Comparison of ENCODE assay signal across 31 cellular contexts in genomic region chr6:107677399-107677798, GRCh38.
DNase-seq lines count a peak whose midpoint lies in the region; ATAC-seq, FAIRE-seq and TF ChIP-seq lines count a peak whose summit lies in the region.
"Had no signal": no experiment of that assay in that cellular context is flagged by ENCODE, and none has a peak within 500 bp of the region (broad histone marks: within the 10 kb centered on the region; RNA-seq: fewer than 3 reads in every experiment).

No MANE protein-coding gene starts in this region.

- H3K27me3 ChIP-seq in HepG2 (ENCODE audit: control insufficient read depth in 1 of 2, insufficient read depth in 2 of 2, low read length in 2 of 2) (peaks cover 0 to 3% of the 10 kb centered on the region in 2 experiments; a peak in 1 of 5 replicates), right lobe of liver (no peaks in the 10 kb centered on the region), K562 (ENCODE audit: control insufficient read depth in 2 of 2, insufficient read depth in 2 of 2, low read length in 2 of 2) (peaks cover 10 to 35% of the 10 kb centered on the region in 2 experiments)
- H3K27me3 ChIP-seq: BE2C; BLaER1; BLaER1 treated with 17β-estradiol and CSF1 and Interleukin-3, amounts not matched to agents 10 nM and 100 nM had no signal

- DNase-seq in HepG2 (ENCODE audit: low spot score): no peak
- DNase-seq in right lobe of liver: no peak
- no peak for DNase-seq in A549 (ENCODE audit: low read depth in 1 of 2, low spot score in 1 of 2)
- DNase-seq in K562 (ENCODE audit: extremely low read depth in 1 of 4, low spot score in 3 of 4): no peak
- DNase-seq in mesenteric fat pad (ENCODE audit: low spot score): no peak
- DNase-seq: 8988T; ACHN; AML-193; BE2C; C1 segment of cervical spinal cord; Caco-2; Calu3; CD4-positive, alpha-beta memory T cell; CD4-positive, alpha-beta T cell; CD4-positive, CD25-positive, alpha-beta regulatory T cell; CD8-positive, alpha-beta memory T cell; CD8-positive, alpha-beta T cell; COR-L47; DMS 273 treated with DMSO at 0.1 percent for 48 hours; DMS153; DMS53; DMS79; DMS79 treated with DMSO at 0.1 percent for 48 hours; DND-41; EL had no signal

- POLR2A ChIA-PET in HepG2 (lab: Yijun Ruan, JAX) (no interaction called here), A549 (lab: Yijun Ruan, JAX) (no interaction called here), K562 (lab: Yijun Ruan, JAX) (no interaction called here)

- H3K9me1 ChIP-seq in K562 (ENCODE audit: control insufficient read depth, insufficient read depth, low read length): no peaks in the 10 kb centered on the region

- no peaks in the 10 kb centered on the region for H3K36me3 ChIP-seq in HepG2 (replicated peaks in 1 of 2; ENCODE audit: control insufficient read depth in 1 of 2, insufficient read depth in 2 of 2, low read length in 2 of 2)
- H3K36me3 ChIP-seq in right lobe of liver: no peaks in the 10 kb centered on the region
- H3K36me3 ChIP-seq in K562 (ENCODE audit: control insufficient read depth, insufficient read depth, low read length): no peaks in the 10 kb centered on the region
- H3K36me3 ChIP-seq: BE2C; BLaER1; BLaER1 treated with 17β-estradiol and CSF1 and Interleukin-3, amounts not matched to agents 10 nM and 100 nM had no signal

- FAIRE-seq in HepG2 (lab: Jason Lieb, UNC): no peak
- FAIRE-seq in A549 (lab: Jason Lieb, UNC): no peak
- FAIRE-seq in K562 (lab: Jason Lieb, UNC): no peak
- FAIRE-seq: D721Med had no signal

- in situ Hi-C loops in HepG2 (cut with HindIII; ENCODE audit: extremely low pct_ligation_motif_present, low pct_unique_long_range_greater_than_20kb): no loop called here
- in situ Hi-C loops in K562 (cut with MboI): no loop called here

- H3K27ac ChIP-seq in HepG2 (ENCODE audit: extremely low read length, insufficient read depth, low read length): no peak overlapping the region
- no peak overlapping the region for H3K27ac ChIP-seq in right lobe of liver
- no peak overlapping the region for H3K27ac ChIP-seq in A549
- H3K27ac ChIP-seq in K562 (ENCODE audit: extremely low read depth, low read depth, low read length): no peak overlapping the region
- H3K27ac ChIP-seq: 22Rv1; BLaER1; BLaER1 treated with 17β-estradiol and CSF1 and Interleukin-3, amounts not matched to agents 10 nM and 100 nM; C4-2B had no signal

- no peak for ATAC-seq in HepG2
- ATAC-seq in right lobe of liver: no peak
- no peak for ATAC-seq in A549
- ATAC-seq in K562: no peak
- ATAC-seq in HG03354 (IDR thresholded peaks at IDR 0.05; ENCODE audit: poor library complexity, severe bottlenecking, unreplicated experiment): no peak
- ATAC-seq: CD8-positive, alpha-beta T cell had no signal

- intact Hi-C loops in HepG2 (cut with micrococcal nuclease; ENCODE audit: unreplicated experiment): loop anchor here (5.0 to 10.0 kb wide), 2 partner anchors 190 to 363 kb away; no protein-coding TSS in a partner anchor
- intact Hi-C loops in right lobe of liver (cut with DNase I): no loop called here
- intact Hi-C loops in K562 (cut with micrococcal nuclease): loop anchor here (5.0 to 10.0 kb wide), 3 partner anchors 190 to 367 kb away; no protein-coding TSS in a partner anchor

- H3K4me2 ChIP-seq in HepG2 (ENCODE audit: low read depth, low read length): no peak overlapping the region
- H3K4me2 ChIP-seq in A549: no peak overlapping the region
- no peak overlapping the region for H3K4me2 ChIP-seq in K562 (ENCODE audit: insufficient read depth, low read length)
- H3K4me2 ChIP-seq: BLaER1; BLaER1 treated with 17β-estradiol and CSF1 and Interleukin-3, amounts not matched to agents 10 nM and 100 nM had no signal

- TF ChIP-seq EP300 in HepG2 (IDR thresholded peaks at IDR 0.05; ENCODE audit: low read depth in 2 of 2, low read length in 2 of 2): no peak
- TF ChIP-seq EP300 in HepG2 (CRISPR knock-in tag; IDR thresholded peaks at IDR 0.05; ENCODE audit: borderline replicate concordance): no peak
- TF ChIP-seq EP300 in A549 (IDR thresholded peaks at IDR 0.05): no peak
- no peak for TF ChIP-seq EP300 in K562 (IDR thresholded peaks at IDR 0.05; ENCODE audit: low read length)

- H4K20me1 ChIP-seq in HepG2 (ENCODE audit: insufficient read depth, low read length) (no peaks in the 10 kb centered on the region), K562 (replicated peaks; ENCODE audit: control insufficient read depth, insufficient read depth, low read length) (no peaks in the 10 kb centered on the region)
- H4K20me1 ChIP-seq: BLaER1; BLaER1 treated with 17β-estradiol and CSF1 and Interleukin-3, amounts not matched to agents 10 nM and 100 nM had no signal

- BruUV-seq in HepG2 (replicated peaks; lab: Mats Ljungman, UMichigan) (no TSS peak), K562 (replicated peaks; lab: Mats Ljungman, UMichigan) (no TSS peak)

- TF ChIP-seq CTCF in HepG2 (CRISPR knock-in tag; IDR thresholded peaks at IDR 0.05) (no peak), right lobe of liver (IDR thresholded peaks at IDR 0.05) (no peak), A549 (IDR thresholded peaks at IDR 0.05) (no peak), K562 (IDR thresholded peaks at IDR 0.05 in 2 of 3, conservative IDR thresholded peaks at IDR 0.05 in 1 of 3; ENCODE audit: insufficient read depth in 2 of 3, low read depth in 1 of 3, low read length in 3 of 3) (no peak)

- whole genome bisulfite sequencing in HepG2 (ENCODE audit: low lambda C conversion rate): 51% methylated on average over 1 of the region's 1 CpG
- WGBS in right lobe of liver (ENCODE audit: insufficient coverage, low coverage, low lambda C conversion rate, missing lambda C conversion rate): 79% methylated on average over 1 of the region's 1 CpG
- WGBS in A549 (ENCODE audit: missing lambda C conversion rate): 80% methylated on average over 1 of the region's 1 CpG
- 0% methylated on average over 1 of the region's 1 CpG for WGBS in K562 (ENCODE audit: insufficient coverage, low coverage, missing lambda C conversion rate)

- H3K4me1 ChIP-seq in HepG2 (ENCODE audit: insufficient read depth, low read length): peaks cover 23% of the 10 kb centered on the region
- no peaks in the 10 kb centered on the region for H3K4me1 ChIP-seq in right lobe of liver
- H3K4me1 ChIP-seq in A549: no peaks in the 10 kb centered on the region
- peaks cover 0 to 5% of the 10 kb centered on the region in 2 experiments; a peak in 2 of 5 replicates for H3K4me1 ChIP-seq in K562 (replicated peaks in 1 of 2; ENCODE audit: control insufficient read depth in 2 of 2, insufficient read depth in 2 of 2, low read length in 2 of 2)
- H3K4me1 ChIP-seq: Caco-2 had no signal

- H2AFZ ChIP-seq in HepG2 (ENCODE audit: low read length): no peak overlapping the region
- H2AFZ ChIP-seq in K562 (ENCODE audit: low read depth, low read length): no peak overlapping the region

- H3K4me3 ChIP-seq in HepG2 (replicated peaks in 1 of 3; ENCODE audit: insufficient read depth in 1 of 3, low read depth in 2 of 3, low read length in 3 of 3) (no peak overlapping the region), right lobe of liver (no peak overlapping the region), A549 (no peak overlapping the region), K562 (no peak overlapping the region)
- H3K4me3 ChIP-seq: BLaER1; BLaER1 treated with 17β-estradiol and CSF1 and Interleukin-3, amounts not matched to agents 10 nM and 100 nM had no signal

- no peak for TF ChIP-seq RAD21 in HepG2 (CRISPR knock-in tag; IDR thresholded peaks at IDR 0.05)
- no peak for TF ChIP-seq RAD21 in A549 (conservative IDR thresholded peaks at IDR 0.05 in 1 of 2, IDR thresholded peaks at IDR 0.05 in 1 of 2)
- TF ChIP-seq RAD21 in K562 (CRISPR knock-in tag; conservative IDR thresholded peaks at IDR 0.05 in 1 of 2, IDR thresholded peaks at IDR 0.05 in 1 of 2): no peak

- CTCF ChIA-PET in HepG2 (lab: Yijun Ruan, JAX; ENCODE audit: low intra/inter-chr PET ratio, low total read pairs) (no interaction called here), A549 (lab: Yijun Ruan, JAX) (interaction anchor here (2.0 to 4.5 kb wide), 3 partner anchors 8 to 171 kb away, joined by 16 to 29 read pairs (median 21); no protein-coding TSS in a partner anchor), K562 (lab: Yijun Ruan, JAX; ENCODE audit: low intra/inter-chr PET ratio) (no interaction called here)

- TF ChIP-seq POLR2A in HepG2 (IDR thresholded peaks at IDR 0.05; ENCODE audit: insufficient read depth in 1 of 2, low read depth in 2 of 2, low read length in 2 of 2): no peak
- TF ChIP-seq POLR2A in right lobe of liver (IDR thresholded peaks at IDR 0.05): no peak
- no peak for TF ChIP-seq POLR2A in A549 (IDR thresholded peaks at IDR 0.05; ENCODE audit: low read length)
- TF ChIP-seq POLR2A in K562 (conservative IDR thresholded peaks at IDR 0.05): no peak

- H3K9me3 ChIP-seq in HepG2 (ENCODE audit: low read length): no peaks in the 10 kb centered on the region
- H3K9me3 ChIP-seq in right lobe of liver: no peaks in the 10 kb centered on the region
- H3K9me3 ChIP-seq in A549: no peaks in the 10 kb centered on the region
- no peaks in the 10 kb centered on the region for H3K9me3 ChIP-seq in K562 (replicated peaks; ENCODE audit: control insufficient read depth, insufficient read depth, low read depth, low read length)
- H3K9me3 ChIP-seq: BE2C; BLaER1; BLaER1 treated with 17β-estradiol and CSF1 and Interleukin-3, amounts not matched to agents 10 nM and 100 nM; Caco-2 had no signal

- H3K9ac ChIP-seq in HepG2 (ENCODE audit: insufficient read depth, low read depth, low read length): no peak overlapping the region
- H3K9ac ChIP-seq in K562 (ENCODE audit: insufficient read depth in 1 of 2, low read depth in 2 of 2, low read length in 2 of 2): no peak overlapping the region
- H3K9ac ChIP-seq: BLaER1; BLaER1 treated with 17β-estradiol and CSF1 and Interleukin-3, amounts not matched to agents 10 nM and 100 nM had no signal

- no peaks in the 10 kb centered on the region for H3K79me2 ChIP-seq in HepG2 (ENCODE audit: insufficient read depth, low read length)
- no peaks in the 10 kb centered on the region for H3K79me2 ChIP-seq in K562 (ENCODE audit: control insufficient read depth, insufficient read depth, low read length)

TF ChIP-seq in HepG2, 621 proteins besides CTCF, POLR2A, EP300 and RAD21 (continues in another document):
- TF ChIP-seq MAFF (IDR thresholded peaks at IDR 0.05; ENCODE audit: low read depth, low read length) (peak; percentile 54), MAFK (conservative IDR thresholded peaks at IDR 0.05 in 1 of 2, IDR thresholded peaks at IDR 0.05 in 1 of 2; ENCODE audit: low read length in 2 of 2) (peak; percentile 43 to 47; a peak in 3 of 4 replicates)

TF ChIP-seq in A549, 52 proteins besides CTCF, POLR2A, EP300 and RAD21 (continues in another document):
- no peak for TF ChIP-seq NR3C1 (IDR thresholded peaks at IDR 0.05)

TF ChIP-seq in K562, 482 proteins besides CTCF, POLR2A, EP300 and RAD21 (continues in another document):
- TF ChIP-seq ZNF561 (CRISPR knock-in tag; conservative IDR thresholded peaks at IDR 0.05) (no peak), C11orf30 (IDR thresholded peaks at IDR 0.05; ENCODE audit: low read depth) (peak; percentile 47; the same call in 1 of the 2 replicates), RFX1 (IDR thresholded peaks at IDR 0.05) (no peak), ZNF316 (IDR thresholded peaks at IDR 0.05) (peak; percentile 62)

Comparison
In these comparisons a context has a peak if more than half of its experiments do, and no peak if none do; other contexts are left out.
1. intact Hi-C loops: an anchor here in HepG2 (5.0 to 10.0 kb wide) and K562 (5.0 to 10.0 kb wide); none called in right lobe of liver.
2. Of the 241 proteins assayed by ChIP-seq in both HepG2 and K562: peak only in HepG2: MAFF and MAFK; only in K562: none; in both: none; in neither: 239.